Comparison of ENCODE assay signal across 26 cellular contexts in genomic region chr11:88101881-88102594, GRCh38.
"Had no signal": no experiment of that assay in that cellular context is flagged by ENCODE, and none has a peak within 500 bp of the region (broad histone marks: within the 10 kb centered on the region; RNA-seq: fewer than 3 reads in every experiment).

No MANE protein-coding gene starts in this region.

- H3K27me3 ChIP-seq: gastroesophageal sphincter, heart left ventricle, left lung, vagina had no signal

- H3K4me3 ChIP-seq: gastroesophageal sphincter, heart left ventricle, left lung, lower lobe of right lung, skin epidermis, thoracic aorta, vagina had no signal

- H3K4me3 Mint-ChIP-seq: activated CD4-positive, alpha-beta T cell treated with anti-CD3 and anti-CD28 coated beads for 36 hours; activated naive CD8-positive, alpha-beta T cell; central memory CD8-positive, alpha-beta T cell; dendritic cell treated with granulocyte-macrophage colony-stimulating factor and Interleukin-4, amounts not matched to agents 40 ng/mL and 50 ng/mL, for 4 days; endodermal cell; immature natural killer cell; nephron; stimulated activated effector memory CD8-positive, alpha-beta T cell treated with anti-CD3 and anti-CD28 coated beads, Interleukin-12 subunit alpha, Interleukin-12 subunit beta, amount 100 ng/mL, for 72 hours; stimulated activated naive CD8-positive, alpha-beta T cell treated with anti-CD3 and anti-CD28 coated beads, Interleukin-15, Interleukin-2, amounts not matched to agents 100 ng/mL and 50 ng/mL, for 24 hours had no signal

- H3K4me1 Mint-ChIP-seq: activated CD4-positive, alpha-beta T cell treated with anti-CD3 and anti-CD28 coated beads for 36 hours; central memory CD8-positive, alpha-beta T cell; immature natural killer cell; stimulated activated effector memory CD8-positive, alpha-beta T cell treated with anti-CD3 and anti-CD28 coated beads, Interleukin-12 subunit alpha, Interleukin-12 subunit beta, amount 100 ng/mL, for 72 hours had no signal

- H3K4me1 ChIP-seq: gastroesophageal sphincter, heart left ventricle, left lung, lower lobe of right lung had no signal

- H3K9me3 Mint-ChIP-seq: central memory CD8-positive, alpha-beta T cell; dendritic cell treated with granulocyte-macrophage colony-stimulating factor and Interleukin-4, amounts not matched to agents 40 ng/mL and 50 ng/mL, for 4 days; endodermal cell; immature natural killer cell; nephron; stimulated activated effector memory CD8-positive, alpha-beta T cell treated with anti-CD3 and anti-CD28 coated beads, Interleukin-12 subunit alpha, Interleukin-12 subunit beta, amount 100 ng/mL, for 72 hours; stimulated activated naive CD8-positive, alpha-beta T cell treated with anti-CD3 and anti-CD28 coated beads, Interleukin-15, Interleukin-2, amounts not matched to agents 100 ng/mL and 50 ng/mL, for 24 hours had no signal

- H3K9me3 ChIP-seq: gastroesophageal sphincter, heart left ventricle, left lung, lower lobe of right lung, thoracic aorta, vagina had no signal

- H3K27ac ChIP-seq: gastroesophageal sphincter, heart left ventricle, left lung, lower lobe of right lung, thoracic aorta, vagina had no signal

- H3K36me3 ChIP-seq: gastroesophageal sphincter, heart left ventricle, left lung, lower lobe of right lung, thoracic aorta, vagina had no signal

- H3K36me3 Mint-ChIP-seq: activated naive CD8-positive, alpha-beta T cell; immature natural killer cell; stimulated activated effector memory CD8-positive, alpha-beta T cell treated with anti-CD3 and anti-CD28 coated beads, Interleukin-12 subunit alpha, Interleukin-12 subunit beta, amount 100 ng/mL, for 72 hours had no signal

- H3K27me3 Mint-ChIP-seq: central memory CD8-positive, alpha-beta T cell; dendritic cell treated with granulocyte-macrophage colony-stimulating factor and Interleukin-4, amounts not matched to agents 40 ng/mL and 50 ng/mL, for 4 days had no signal

- DNase-seq: activated CD4-positive, alpha-beta T cell treated with anti-CD3 and anti-CD28 coated beads for 36 hours; activated CD4-positive, CD25-positive, alpha-beta regulatory T cell; activated effector memory CD4-positive, alpha-beta T cell treated with Interleukin-2 at 50 U/mL for 16 hours; activated naive CD4-positive, alpha-beta T cell treated with Interleukin-2 at 50 U/mL for 16 hours; activated T-cell treated with anti-CD3 and anti-CD28 coated beads for 4 hours; anterior cingulate cortex; endodermal cell; heart left ventricle; hypothalamus; immature natural killer cell; left lung; lower lobe of right lung; stimulated activated CD4-positive, alpha-beta T cell treated with anti-CD3 and anti-CD28 coated beads, Interleukin-12 subunit alpha, Interleukin-12 subunit beta, amount 100 ng/mL, for 4 hours; stimulated activated CD4-positive, alpha-beta T cell treated with anti-CD3 and anti-CD28 coated beads, Interleukin-4, amount 100 ng/mL, for 1 hour had no signal

- H3K27ac Mint-ChIP-seq: activated CD4-positive, alpha-beta T cell treated with anti-CD3 and anti-CD28 coated beads for 36 hours; activated naive CD8-positive, alpha-beta T cell; dendritic cell treated with granulocyte-macrophage colony-stimulating factor and Interleukin-4, amounts not matched to agents 40 ng/mL and 50 ng/mL, for 4 days; endodermal cell; immature natural killer cell; nephron; stimulated activated effector memory CD8-positive, alpha-beta T cell treated with anti-CD3 and anti-CD28 coated beads, Interleukin-12 subunit alpha, Interleukin-12 subunit beta, amount 100 ng/mL, for 72 hours; stimulated activated naive CD8-positive, alpha-beta T cell treated with anti-CD3 and anti-CD28 coated beads, Interleukin-15, Interleukin-2, amounts not matched to agents 100 ng/mL and 50 ng/mL, for 24 hours had no signal

- ATAC-seq: activated CD4-positive, alpha-beta T cell treated with anti-CD3 and anti-CD28 coated beads for 36 hours; gastroesophageal sphincter; heart left ventricle; lower lobe of right lung; sciatic nerve; stimulated activated effector memory CD8-positive, alpha-beta T cell treated with anti-CD3 and anti-CD28 coated beads, Interleukin-12 subunit alpha, Interleukin-12 subunit beta, amount 100 ng/mL, for 72 hours had no signal

- FAIRE-seq: bronchial epithelial cell had no signal
